In the genomic region with DNA sequence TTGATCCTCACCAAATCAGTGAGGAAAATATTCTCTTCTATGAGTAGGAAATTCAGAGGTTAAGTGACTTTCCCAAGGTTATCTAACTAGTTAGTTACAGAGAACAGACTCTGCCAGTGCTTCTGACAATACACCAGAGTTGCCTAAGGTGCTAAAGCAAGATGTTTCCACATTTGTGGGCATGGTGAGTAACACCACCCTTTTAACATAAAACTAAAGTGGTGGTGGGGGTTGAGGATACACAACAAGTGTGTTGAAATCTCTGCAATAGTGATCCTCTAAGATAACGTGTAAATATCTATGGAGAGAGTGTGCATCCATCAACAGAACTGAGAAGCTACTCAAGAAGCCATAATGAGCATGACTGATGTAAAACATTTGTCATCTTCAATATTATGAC, we compare ENCODE assay signal across 30 cellular contexts. TPM values are rescaled to one million over a fixed set of nuclear protein-coding genes. Genes with fewer than 3 reads are reported as not detected.
DNase-seq lines count a peak whose midpoint lies in the region; TF ChIP-seq lines count a peak whose summit lies in the region.
"Had no signal": no experiment of that assay in that cellular context is flagged by ENCODE, and none has a peak within 500 bp of the region (broad histone marks: within the 10 kb centered on the region; RNA-seq: fewer than 3 reads in every experiment).

No MANE protein-coding gene starts in this region.

- H3K36me3 Mint-ChIP-seq in nephron progenitor cell (ENCODE audit: low read depth), result no peaks in the 10 kb centered on the region
- H3K36me3 Mint-ChIP-seq: mesothelial cell of epicardium, type B pancreatic cell had no signal

- H3K4me1 Mint-ChIP-seq in nephron progenitor cell, result no peaks in the 10 kb centered on the region
- H3K4me1 Mint-ChIP-seq: mesothelial cell of epicardium had no signal

- DNase-seq in HL-60 (ENCODE audit: low read depth in 1 of 2, low spot score in 1 of 2) (peak; percentile 61 to 80), NOMO-1 (lab: John Stamatoyannopoulos, UW; ENCODE audit: unreplicated experiment in 2 of 2) (peak; percentile 62 to 91), amniotic epithelial cell (ENCODE audit: low read depth) (peak; percentile 93), renal cortical epithelial cell (ENCODE audit: low read depth) (peak; percentile 75), posterior cingulate gyrus (no peak), COR-L47 (lab: John Stamatoyannopoulos, UW) (no peak), nephron progenitor cell (no peak)
- DNase-seq: activated CD4-positive, alpha-beta T cell treated with anti-CD3 and anti-CD28 coated beads, Interleukin-2, amount 50 U/mL, for 1 hour; activated naive CD4-positive, alpha-beta T cell treated with anti-CD3 and anti-CD28 coated beads, Interleukin-2, amount 10 ng/mL, durations not matched to agents 7 days and 5 days; amygdala; DMS 273 treated with DMSO at 0.1 percent for 48 hours; effector CD4-positive, alpha-beta T cell; EL; HFFc6; Kasumi-1; naive B cell; NCI-H1092 treated with DMSO at 0.1 percent for 48 hours; NCI-H1930; NCI-H526 treated with DMSO at 0.1 percent for 48 hours; retina; small intestine; stimulated activated CD4-positive, alpha-beta T cell treated with anti-CD3 and anti-CD28 coated beads, Interleukin-2, amount 100 ng/mL, for 24 hours had no signal

- H3K9me3 Mint-ChIP-seq in nephron progenitor cell, result no peaks in the 10 kb centered on the region
- H3K9me3 Mint-ChIP-seq: activated naive CD4-positive, alpha-beta T cell treated with anti-CD3 and anti-CD28 coated beads, Interleukin-2, amount 10 ng/mL, durations not matched to agents 7 days and 5 days; activated T-helper 1 cell treated with anti-CD3 and anti-CD28 coated beads, Interleukin-12 subunit alpha, Interleukin-12 subunit beta, Interleukin-2, Interleukin-4 antibody, amounts not matched to agents 30 ng/mL and 10 ng/mL and 1 ng/mL, durations not matched to agents 14 hours and 24 hours and 36 hours; HFFc6; mesothelial cell of epicardium had no signal

- no peak overlapping the region for H3K4me3 ChIP-seq in HL-60 (replicated peaks; ENCODE audit: insufficient read depth, low read length)
- H3K4me3 ChIP-seq: BLaER1 treated with 17β-estradiol and CSF1 and Interleukin-3, amounts not matched to agents 10 nM and 100 nM; GM12878 had no signal

- peaks cover 6% of the 10 kb centered on the region for H3K27me3 Mint-ChIP-seq in nephron progenitor cell (ENCODE audit: low read depth, poor library complexity)
- H3K27me3 Mint-ChIP-seq: activated naive CD4-positive, alpha-beta T cell treated with anti-CD3 and anti-CD28 coated beads, Interleukin-2, amount 10 ng/mL, durations not matched to agents 7 days and 5 days; naive B cell; type B pancreatic cell had no signal

- H3K4me3 Mint-ChIP-seq in nephron progenitor cell, result no peak overlapping the region
- H3K4me3 Mint-ChIP-seq: activated naive CD4-positive, alpha-beta T cell treated with anti-CD3 and anti-CD28 coated beads, Interleukin-2, amount 10 ng/mL, durations not matched to agents 7 days and 5 days; activated T-helper 1 cell treated with anti-CD3 and anti-CD28 coated beads, Interleukin-12 subunit alpha, Interleukin-12 subunit beta, Interleukin-2, Interleukin-4 antibody, amounts not matched to agents 30 ng/mL and 10 ng/mL and 1 ng/mL, durations not matched to agents 14 hours and 24 hours and 36 hours; HFFc6; mesothelial cell of epicardium; naive B cell; type B pancreatic cell had no signal

- peaks cover 3% of the 10 kb centered on the region for H3K27me3 ChIP-seq in HL-60 (ENCODE audit: insufficient read depth, poor library complexity, severe bottlenecking)
- H3K27me3 ChIP-seq: BLaER1 treated with 17β-estradiol and CSF1 and Interleukin-3, amounts not matched to agents 10 nM and 100 nM had no signal

- peak overlapping the region; percentile 30; the same call in 1 of the 2 replicates for H3K27ac ChIP-seq in HL-60 (replicated peaks)
- H3K27ac ChIP-seq: epithelial cell of prostate had no signal

- H3K27ac Mint-ChIP-seq in nephron progenitor cell, result no peak overlapping the region
- H3K27ac Mint-ChIP-seq: activated naive CD4-positive, alpha-beta T cell treated with anti-CD3 and anti-CD28 coated beads, Interleukin-2, amount 10 ng/mL, durations not matched to agents 7 days and 5 days; activated T-helper 1 cell treated with anti-CD3 and anti-CD28 coated beads, Interleukin-12 subunit alpha, Interleukin-12 subunit beta, Interleukin-2, Interleukin-4 antibody, amounts not matched to agents 30 ng/mL and 10 ng/mL and 1 ng/mL, durations not matched to agents 14 hours and 24 hours and 36 hours; HFFc6; mesothelial cell of epicardium; type B pancreatic cell had no signal

- no peak for TF ChIP-seq CTCF in HL-60 (IDR thresholded peaks at IDR 0.05; ENCODE audit: insufficient read depth, low read length)
- no peak for TF ChIP-seq CTCF in nephron progenitor cell (IDR thresholded peaks at IDR 0.05)

- intact Hi-C loops in posterior cingulate gyrus (cut with DNase I), result no loop called here

RNA-seq across cellular contexts. Expression of a gene that starts 11.7 kb away (rescaled TPM):
- 1.5 and 6.9 TPM in 2 replicates for total RNA-seq in renal cortical epithelial cell
- total RNA-seq: glomerular endothelial cell, HFFc6, mesothelial cell of epicardium, osteocyte had no signal

RNA-seq across cellular contexts. Expression of a gene that starts 32.2 kb away (rescaled TPM):
- total RNA-seq in renal cortical epithelial cell, result 2.2 and 4.5 TPM in 2 replicates
- total RNA-seq: activated T-helper 1 cell treated with anti-CD3 and anti-CD28 coated beads, Interleukin-12 subunit alpha, Interleukin-12 subunit beta, Interleukin-2, Interleukin-4 antibody, amounts not matched to agents 30 ng/mL and 10 ng/mL and 1 ng/mL, durations not matched to agents 14 hours and 24 hours and 36 hours; GM12878; mesothelial cell of epicardium; osteocyte had no signal

RNA-seq across cellular contexts. Expression of a gene that starts 52.4 kb away (rescaled TPM):
- total RNA-seq in renal cortical epithelial cell, result 23.1 and 25.4 TPM in 2 replicates

Comparison
In these comparisons a context has a peak if more than half of its experiments do, and no peak if none do; other contexts are left out.
1. DNase-seq: peak in HL-60 (2 of 2), NOMO-1 (2 of 2), amniotic epithelial cell (single experiment) and renal cortical epithelial cell (single experiment); none in posterior cingulate gyrus (0 of 10), COR-L47 (single experiment) and nephron progenitor cell (single experiment).